14 cellular contexts compared by ENCODE assay signal in the genomic region with DNA sequence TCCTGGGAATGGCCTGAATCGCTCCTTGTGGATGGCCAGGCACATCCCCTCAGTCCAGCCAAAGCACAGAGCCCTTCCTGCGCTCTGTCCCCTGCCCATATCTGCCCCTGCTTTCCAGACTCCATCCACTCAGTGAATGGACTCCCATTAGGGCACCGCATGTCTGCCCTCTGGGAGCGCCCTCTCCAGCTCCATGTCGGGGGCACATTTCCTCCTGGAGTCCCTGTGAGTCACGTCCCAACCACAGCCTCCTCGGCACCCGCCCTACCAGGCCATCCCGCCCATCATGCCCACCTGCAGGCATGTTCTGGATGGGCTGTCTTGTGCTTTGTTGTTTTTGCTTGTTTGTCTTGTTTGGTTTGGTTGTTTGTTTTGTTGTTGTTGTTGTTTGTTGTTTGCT.
A peak's percentile ranks its signal among the peaks of the same experiment; 100 is the strongest.
DNase-seq lines count a peak whose midpoint lies in the region; ATAC-seq and TF ChIP-seq lines count a peak whose summit lies in the region.
"Had no signal": no experiment of that assay in that cellular context is flagged by ENCODE, and none has a peak within 500 bp of the region (broad histone marks: within the 10 kb centered on the region; RNA-seq: fewer than 3 reads in every experiment).

No MANE protein-coding gene starts in this region.

- H3K79me2 ChIP-seq in GM23338 (replicated peaks; ENCODE audit: insufficient read depth) (no peaks in the 10 kb centered on the region), osteoblast (ENCODE audit: insufficient read depth, low read length) (no peaks in the 10 kb centered on the region)

- H3K9me2 ChIP-seq in GM23338 (ENCODE audit: insufficient read depth) = no peaks in the 10 kb centered on the region

- H3K4me1 Mint-ChIP-seq in GM23338 (peaks cover 4% of the 10 kb centered on the region), chondrocyte (ENCODE audit: low read depth) (peaks cover 10% of the 10 kb centered on the region)

- H2AFZ ChIP-seq in GM23338 = peak overlapping the region; percentile 32; the same call in 1 of the 2 replicates
- no peak overlapping the region for H2AFZ ChIP-seq in osteoblast (ENCODE audit: low read length)

- H3K27me3 ChIP-seq in GM23338 (ENCODE audit: insufficient read depth) (no peaks in the 10 kb centered on the region), osteoblast (ENCODE audit: insufficient read depth, low read length) (no peaks in the 10 kb centered on the region)

- no peak overlapping the region for H3K27ac Mint-ChIP-seq in GM23338
- H3K27ac Mint-ChIP-seq in chondrocyte (ENCODE audit: unreplicated experiment) = no peak overlapping the region
- H3K27ac Mint-ChIP-seq: B cell; CD4-positive, alpha-beta T cell had no signal

- H3K27me3 Mint-ChIP-seq in GM23338 (ENCODE audit: insufficient read depth, low read depth, poor library complexity) (peaks cover 8% of the 10 kb centered on the region), chondrocyte (ENCODE audit: low read depth) (peaks cover 3% of the 10 kb centered on the region)

- no peaks in the 10 kb centered on the region for H3K9me3 ChIP-seq in osteoblast (ENCODE audit: low read depth, low read length)

- no peaks in the 10 kb centered on the region for H4K20me1 ChIP-seq in GM23338 (replicated peaks; ENCODE audit: insufficient read depth)
- no peaks in the 10 kb centered on the region for H4K20me1 ChIP-seq in osteoblast (ENCODE audit: insufficient read depth, low read length)

- H3K4me3 Mint-ChIP-seq in GM23338 = no peak overlapping the region
- no peak overlapping the region for H3K4me3 Mint-ChIP-seq in chondrocyte (ENCODE audit: unreplicated experiment)
- H3K4me3 Mint-ChIP-seq: B cell; CD4-positive, alpha-beta T cell had no signal

- no peak overlapping the region for H3K4me2 ChIP-seq in GM23338
- H3K4me2 ChIP-seq in osteoblast (ENCODE audit: insufficient read depth, low read length) = no peak overlapping the region

- no peaks in the 10 kb centered on the region for H3K36me3 ChIP-seq in GM23338 (ENCODE audit: insufficient read depth)
- H3K36me3 ChIP-seq in osteoblast (ENCODE audit: insufficient read depth, low read length) = no peaks in the 10 kb centered on the region

- H3K4me3 ChIP-seq in GM23338 (no peak overlapping the region), osteoblast (ENCODE audit: insufficient read depth, low read length) (no peak overlapping the region)

- H3K4me1 ChIP-seq in GM23338 (ENCODE audit: insufficient read depth) (no peaks in the 10 kb centered on the region), osteoblast (ENCODE audit: insufficient read depth, low read length) (peaks cover 6% of the 10 kb centered on the region)

- H3K9me3 Mint-ChIP-seq in GM23338 (peaks cover 5% of the 10 kb centered on the region), chondrocyte (ENCODE audit: low read depth) (no peaks in the 10 kb centered on the region)
- H3K9me3 Mint-ChIP-seq: CD4-positive, alpha-beta T cell had no signal

- H3F3A ChIP-seq in GM23338 (replicated peaks; ENCODE audit: low read depth) = no peaks in the 10 kb centered on the region

- no peak overlapping the region for H3K27ac ChIP-seq in GM23338 (ENCODE audit: low read depth)
- no peak overlapping the region for H3K27ac ChIP-seq in osteoblast (ENCODE audit: low read depth, low read length)
- H3K27ac ChIP-seq: HL-60 had no signal

- DNase-seq in Daoy (ENCODE audit: low read depth) (peak; percentile 76), GM23338 (ENCODE audit: low spot score) (no peak), chondrocyte (ENCODE audit: low spot score) (peak; percentile 71), osteoblast (ENCODE audit: insufficient read length, low spot score, missing footprints) (peak; percentile 46), COLO668 (lab: John Stamatoyannopoulos, UW; ENCODE audit: unreplicated experiment) (no peak), iPS-NIHi11 (ENCODE audit: low spot score) (no peak)
- no peak for DNase-seq in NK-92 treated with Interleukin-12 subunit alpha and Interleukin-12 subunit beta, amount 100 ng/mL, for 24 hours (lab: John Stamatoyannopoulos, UW)
- DNase-seq: CD4-positive, alpha-beta T cell; EL; GDM1; HCEC 1CT; IMR-90 had no signal

- ATAC-seq in GM23338 = no peak

- TF ChIP-seq CTCF in GM23338 (conservative IDR thresholded peaks at IDR 0.05; ENCODE audit: low read depth in 2 of 2) (no peak), chondrocyte (IDR thresholded peaks at IDR 0.05) (no peak), osteoblast (IDR thresholded peaks at IDR 0.05; ENCODE audit: extremely low read depth, low read depth, low read length) (no peak)

- H3K36me3 Mint-ChIP-seq in GM23338 (ENCODE audit: low read depth) (no peaks in the 10 kb centered on the region; the same call in 2 of the 3 replicates), chondrocyte (ENCODE audit: low read depth) (no peaks in the 10 kb centered on the region)

TF ChIP-seq in GM23338, 12 proteins besides CTCF, POLR2A, EP300 and RAD21 (continues in another document):
- TF ChIP-seq EZH2 (IDR thresholded peaks at IDR 0.05; ENCODE audit: low read depth, unreplicated experiment) (no peak), EZH2phosphoT487 (IDR thresholded peaks at IDR 0.05; ENCODE audit: unreplicated experiment) (no peak), STAT1 (IDR thresholded peaks at IDR 0.05; ENCODE audit: unreplicated experiment) (no peak), POLR2AphosphoS5 (IDR thresholded peaks at IDR 0.05; ENCODE audit: low read depth) (no peak), JUNB (IDR thresholded peaks at IDR 0.05; ENCODE audit: unreplicated experiment) (no peak), ZNF331 (CRISPR knock-in tag; IDR thresholded peaks at IDR 0.05; ENCODE audit: low read depth) (no peak), ZNF114 (CRISPR knock-in tag; IDR thresholded peaks at IDR 0.05) (no peak), CREB1 (CRISPR knock-in tag; IDR thresholded peaks at IDR 0.05; ENCODE audit: low read depth) (no peak)
- TF ChIP-seq, protein P1, sequence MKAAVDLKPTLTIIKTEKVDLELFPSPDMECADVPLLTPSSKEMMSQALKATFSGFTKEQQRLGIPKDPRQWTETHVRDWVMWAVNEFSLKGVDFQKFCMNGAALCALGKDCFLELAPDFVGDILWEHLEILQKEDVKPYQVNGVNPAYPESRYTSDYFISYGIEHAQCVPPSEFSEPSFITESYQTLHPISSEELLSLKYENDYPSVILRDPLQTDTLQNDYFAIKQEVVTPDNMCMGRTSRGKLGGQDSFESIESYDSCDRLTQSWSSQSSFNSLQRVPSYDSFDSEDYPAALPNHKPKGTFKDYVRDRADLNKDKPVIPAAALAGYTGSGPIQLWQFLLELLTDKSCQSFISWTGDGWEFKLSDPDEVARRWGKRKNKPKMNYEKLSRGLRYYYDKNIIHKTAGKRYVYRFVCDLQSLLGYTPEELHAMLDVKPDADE (IDR thresholded peaks at IDR 0.05) = no peak
- TF ChIP-seq, protein P2, sequence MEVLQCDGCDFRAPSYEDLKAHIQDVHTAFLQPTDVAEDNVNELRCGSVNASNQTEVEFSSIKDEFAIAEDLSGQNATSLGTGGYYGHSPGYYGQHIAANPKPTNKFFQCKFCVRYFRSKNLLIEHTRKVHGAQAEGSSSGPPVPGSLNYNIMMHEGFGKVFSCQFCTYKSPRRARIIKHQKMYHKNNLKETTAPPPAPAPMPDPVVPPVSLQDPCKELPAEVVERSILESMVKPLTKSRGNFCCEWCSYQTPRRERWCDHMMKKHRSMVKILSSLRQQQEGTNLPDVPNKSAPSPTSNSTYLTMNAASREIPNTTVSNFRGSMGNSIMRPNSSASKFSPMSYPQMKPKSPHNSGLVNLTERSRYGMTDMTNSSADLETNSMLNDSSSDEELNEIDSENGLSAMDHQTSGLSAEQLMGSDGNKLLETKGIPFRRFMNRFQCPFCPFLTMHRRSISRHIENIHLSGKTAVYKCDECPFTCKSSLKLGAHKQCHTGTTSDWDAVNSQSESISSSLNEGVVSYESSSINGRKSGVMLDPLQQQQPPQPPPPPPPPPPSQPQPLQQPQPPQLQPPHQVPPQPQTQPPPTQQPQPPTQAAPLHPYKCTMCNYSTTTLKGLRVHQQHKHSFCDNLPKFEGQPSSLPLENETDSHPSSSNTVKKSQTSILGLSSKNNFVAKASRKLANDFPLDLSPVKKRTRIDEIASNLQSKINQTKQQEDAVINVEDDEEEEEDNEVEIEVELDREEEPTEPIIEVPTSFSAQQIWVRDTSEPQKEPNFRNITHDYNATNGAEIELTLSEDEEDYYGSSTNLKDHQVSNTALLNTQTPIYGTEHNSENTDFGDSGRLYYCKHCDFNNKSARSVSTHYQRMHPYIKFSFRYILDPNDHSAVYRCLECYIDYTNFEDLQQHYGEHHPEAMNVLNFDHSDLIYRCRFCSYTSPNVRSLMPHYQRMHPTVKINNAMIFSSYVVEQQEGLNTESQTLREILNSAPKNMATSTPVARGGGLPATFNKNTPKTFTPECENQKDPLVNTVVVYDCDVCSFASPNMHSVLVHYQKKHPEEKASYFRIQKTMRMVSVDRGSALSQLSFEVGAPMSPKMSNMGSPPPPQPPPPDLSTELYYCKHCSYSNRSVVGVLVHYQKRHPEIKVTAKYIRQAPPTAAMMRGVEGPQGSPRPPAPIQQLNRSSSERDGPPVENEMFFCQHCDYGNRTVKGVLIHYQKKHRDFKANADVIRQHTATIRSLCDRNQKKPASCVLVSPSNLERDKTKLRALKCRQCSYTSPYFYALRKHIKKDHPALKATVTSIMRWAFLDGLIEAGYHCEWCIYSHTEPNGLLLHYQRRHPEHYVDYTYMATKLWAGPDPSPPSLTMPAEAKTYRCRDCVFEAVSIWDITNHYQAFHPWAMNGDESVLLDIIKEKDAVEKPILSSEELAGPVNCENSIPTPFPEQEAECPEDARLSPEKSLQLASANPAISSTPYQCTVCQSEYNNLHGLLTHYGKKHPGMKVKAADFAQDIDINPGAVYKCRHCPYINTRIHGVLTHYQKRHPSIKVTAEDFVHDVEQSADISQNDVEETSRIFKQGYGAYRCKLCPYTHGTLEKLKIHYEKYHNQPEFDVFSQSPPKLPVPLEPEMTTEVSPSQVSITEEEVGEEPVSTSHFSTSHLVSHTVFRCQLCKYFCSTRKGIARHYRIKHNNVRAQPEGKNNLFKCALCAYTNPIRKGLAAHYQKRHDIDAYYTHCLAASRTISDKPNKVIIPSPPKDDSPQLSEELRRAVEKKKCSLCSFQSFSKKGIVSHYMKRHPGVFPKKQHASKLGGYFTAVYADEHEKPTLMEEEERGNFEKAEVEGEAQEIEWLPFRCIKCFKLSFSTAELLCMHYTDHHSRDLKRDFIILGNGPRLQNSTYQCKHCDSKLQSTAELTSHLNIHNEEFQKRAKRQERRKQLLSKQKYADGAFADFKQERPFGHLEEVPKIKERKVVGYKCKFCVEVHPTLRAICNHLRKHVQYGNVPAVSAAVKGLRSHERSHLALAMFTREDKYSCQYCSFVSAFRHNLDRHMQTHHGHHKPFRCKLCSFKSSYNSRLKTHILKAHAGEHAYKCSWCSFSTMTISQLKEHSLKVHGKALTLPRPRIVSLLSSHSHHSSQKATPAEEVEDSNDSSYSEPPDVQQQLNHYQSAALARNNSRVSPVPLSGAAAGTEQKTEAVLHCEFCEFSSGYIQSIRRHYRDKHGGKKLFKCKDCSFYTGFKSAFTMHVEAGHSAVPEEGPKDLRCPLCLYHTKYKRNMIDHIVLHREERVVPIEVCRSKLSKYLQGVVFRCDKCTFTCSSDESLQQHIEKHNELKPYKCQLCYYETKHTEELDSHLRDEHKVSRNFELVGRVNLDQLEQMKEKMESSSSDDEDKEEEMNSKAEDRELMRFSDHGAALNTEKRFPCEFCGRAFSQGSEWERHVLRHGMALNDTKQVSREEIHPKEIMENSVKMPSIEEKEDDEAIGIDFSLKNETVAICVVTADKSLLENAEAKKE (CRISPR knock-in tag; IDR thresholded peaks at IDR 0.05) = no peak

Comparison
In these comparisons a context has a peak if more than half of its experiments do, and no peak if none do; other contexts are left out.
1. DNase-seq: peak in Daoy (single experiment), chondrocyte (single experiment) and osteoblast (single experiment); none in GM23338 (single experiment), NK-92 treated with Interleukin-12 subunit alpha and Interleukin-12 subunit beta, amount 100 ng/mL, for 24 hours (single experiment), COLO668 (single experiment) and iPS-NIHi11 (single experiment).